In the genomic region with DNA sequence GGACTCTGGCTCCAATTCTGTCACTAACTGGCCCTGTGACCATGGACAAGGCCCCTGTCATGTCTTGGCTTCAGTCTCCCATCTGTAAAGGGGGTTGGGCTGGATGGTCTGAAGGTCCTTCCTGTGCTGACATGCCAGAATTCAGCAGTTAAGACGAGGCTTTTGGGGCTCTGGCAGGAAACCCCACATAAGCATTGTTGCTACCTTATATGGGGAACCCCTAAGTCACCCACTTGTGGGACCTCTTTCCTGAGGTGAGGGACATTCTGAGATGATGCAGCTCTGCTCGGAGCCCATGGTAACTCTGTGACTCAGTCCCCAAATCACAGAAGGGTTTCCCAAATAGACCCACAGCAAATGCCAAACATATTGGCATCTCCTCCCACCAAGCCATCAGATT, we compare ENCODE assay signal across 11 cellular contexts. TPM values are rescaled to one million over a fixed set of nuclear protein-coding genes. Genes with fewer than 3 reads are reported as not detected.
"Had no signal": no experiment of that assay in that cellular context is flagged by ENCODE, and none has a peak within 500 bp of the region (broad histone marks: within the 10 kb centered on the region; RNA-seq: fewer than 3 reads in every experiment).

No MANE protein-coding gene starts in this region.

RNA-seq across cellular contexts. Expression of a gene that starts 19.8 kb away (rescaled TPM):
- total RNA-seq: activated B cell treated with CpG ODN at 0.5 μM for 24 hours; activated T-helper 17 cell treated with anti-CD3 and anti-CD28 coated beads, Interleukin-2, amount 50 U/mL, for 72 hours; astrocyte; body of pancreas; breast epithelium; cardiac septum; K562; M059J; OCI-LY7; SJSA1; T-helper 17 cell had no signal

RNA-seq across cellular contexts. Expression of a gene that starts 42.5 kb away (rescaled TPM):
- total RNA-seq: astrocyte, K562, OCI-LY7, SJSA1 had no signal
